In genomic region chr11:124877631-124878496, GRCh38 we compare ENCODE assay signal across 11 cellular contexts. TPM values are rescaled to one million over a fixed set of nuclear protein-coding genes. Genes with fewer than 3 reads are reported as not detected.
A peak's percentile ranks its signal among the peaks of the same experiment; 100 is the strongest.
DNase-seq lines count a peak whose midpoint lies in the region; ATAC-seq and TF ChIP-seq lines count a peak whose summit lies in the region.
"Had no signal": no experiment of that assay in that cellular context is flagged by ENCODE, and none has a peak within 500 bp of the region (broad histone marks: within the 10 kb centered on the region; RNA-seq: fewer than 3 reads in every experiment).

No MANE protein-coding gene starts in this region.

- H3K4me3 Mint-ChIP-seq in activated T-cell treated with anti-CD3 and anti-CD28 coated beads, Interleukin-2, amount 50 U/mL, for 24 hours = peak overlapping the region; percentile 77
- peak overlapping the region; percentile 86 to 91 (median 88) for H3K4me3 Mint-ChIP-seq in brain

- ATAC-seq in lower lobe of right lung = no peak

- H3K4me1 Mint-ChIP-seq in activated T-cell treated with anti-CD3 and anti-CD28 coated beads, Interleukin-2, amount 50 U/mL, for 24 hours (ENCODE audit: low read depth) = peaks cover 25% of the 10 kb centered on the region
- H3K4me1 Mint-ChIP-seq in brain = peaks cover 39% of the 10 kb centered on the region

- intact Hi-C loops in lower lobe of right lung (cut with DNase I) (no loop called here), tibial artery (cut with DNase I; ENCODE audit: low total_unique reads) (no loop called here)

- DNase-seq in activated T-cell treated with anti-CD3 and anti-CD28 coated beads, Interleukin-2, amount 50 U/mL, for 24 hours = no peak
- no peak for DNase-seq in activated T-cell treated with anti-CD3 and anti-CD28 coated beads for 4 hours
- DNase-seq in lower lobe of right lung = no peak
- peak in 1 of 2 donors; percentile 62 for DNase-seq in tibial artery
- DNase-seq in Kasumi-1 (lab: John Stamatoyannopoulos, UW) = no peak
- no peak for DNase-seq in ecto neural progenitor cell (ENCODE audit: low spot score)
- no peak for DNase-seq in OCI-M1 (lab: John Stamatoyannopoulos, UW)
- DNase-seq: GOT3, mesendoderm, NCI-H82 had no signal

- H3K9me3 ChIP-seq in lower lobe of right lung (no peaks in the 10 kb centered on the region), tibial artery (no peaks in the 10 kb centered on the region)

- H3K4me3 ChIP-seq in lower lobe of right lung = peak overlapping the region; percentile 65
- H3K4me3 ChIP-seq in tibial artery = peak overlapping the region; percentile 56 to 59

- H3K9me3 Mint-ChIP-seq in activated T-cell treated with anti-CD3 and anti-CD28 coated beads, Interleukin-2, amount 50 U/mL, for 24 hours = no peaks in the 10 kb centered on the region
- H3K9me3 Mint-ChIP-seq in brain = peaks cover 0 to 6% (median 0%) of the 10 kb centered on the region in 5 experiments

- H3K27me3 ChIP-seq in lower lobe of right lung (ENCODE audit: low read depth) (peaks cover 12% of the 10 kb centered on the region), tibial artery (peaks cover 0 to 26% of the 10 kb centered on the region in 2 donors)

- H3K4me1 ChIP-seq in lower lobe of right lung = peaks cover 25% of the 10 kb centered on the region
- peaks cover 0 to 20% (median 11%) of the 10 kb centered on the region in 4 donors for H3K4me1 ChIP-seq in tibial artery

- H3K36me3 Mint-ChIP-seq in activated T-cell treated with anti-CD3 and anti-CD28 coated beads, Interleukin-2, amount 50 U/mL, for 24 hours (ENCODE audit: low read depth) = no peaks in the 10 kb centered on the region
- H3K36me3 Mint-ChIP-seq in brain = no peaks in the 10 kb centered on the region

- H3K27ac ChIP-seq in lower lobe of right lung = peak overlapping the region; percentile 92
- H3K27ac ChIP-seq in tibial artery = peak overlapping the region in 1 of 2 donors; percentile 85

- H3K36me3 ChIP-seq in lower lobe of right lung (no peaks in the 10 kb centered on the region), tibial artery (no peaks in the 10 kb centered on the region)

- H3K27ac Mint-ChIP-seq in activated T-cell treated with anti-CD3 and anti-CD28 coated beads, Interleukin-2, amount 50 U/mL, for 24 hours = peak overlapping the region; percentile 40
- peak overlapping the region in 3 of 5 experiments; percentile 91 to 97 (median 91) for H3K27ac Mint-ChIP-seq in brain

- TF ChIP-seq CTCF in brain (conservative IDR thresholded peaks at IDR 0.05) = no peak
- no peak for TF ChIP-seq CTCF in lower lobe of right lung (IDR thresholded peaks at IDR 0.05)
- TF ChIP-seq CTCF in tibial artery (IDR thresholded peaks at IDR 0.05) = no peak

- peaks cover 30% of the 10 kb centered on the region for H3K27me3 Mint-ChIP-seq in activated T-cell treated with anti-CD3 and anti-CD28 coated beads, Interleukin-2, amount 50 U/mL, for 24 hours
- peaks cover 28% of the 10 kb centered on the region for H3K27me3 Mint-ChIP-seq in brain

RNA-seq across cellular contexts. Expression of gene ROBO3, which starts 12.6 kb away (rescaled TPM):
- polyA plus RNA-seq in brain (ENCODE audit: insufficient read depth, low read depth, low replicate concordance) = 7.5 TPM
- 11.3 TPM for total RNA-seq in lower lobe of right lung

RNA-seq across cellular contexts. Expression of gene ROBO4, which starts 19.8 kb away (rescaled TPM):
- 7.4 TPM for polyA plus RNA-seq in brain (ENCODE audit: insufficient read depth, low read depth, low replicate concordance)
- 58.3 TPM for total RNA-seq in lower lobe of right lung

RNA-seq across cellular contexts. Expression of gene HEPN1, which starts 41.2 kb away (rescaled TPM):
- polyA plus RNA-seq in brain (ENCODE audit: insufficient read depth, low read depth, low replicate concordance) = not detected
- total RNA-seq in lower lobe of right lung = not detected

RNA-seq across cellular contexts. Expression of gene HEPACAM, which starts 58.0 kb away (rescaled TPM):
- polyA plus RNA-seq in brain (ENCODE audit: insufficient read depth, low read depth, low replicate concordance) = 66.5 TPM
- not detected for total RNA-seq in lower lobe of right lung
